ENCODE assay signal across 14 cellular contexts in genomic region chr22:38489561-38490133, GRCh38. TPM values are rescaled to one million over a fixed set of nuclear protein-coding genes. Genes with fewer than 3 reads are reported as not detected.
A peak's percentile ranks its signal among the peaks of the same experiment; 100 is the strongest.
DNase-seq lines count a peak whose midpoint lies in the region; ATAC-seq and TF ChIP-seq lines count a peak whose summit lies in the region.
"Had no signal": no experiment of that assay in that cellular context is flagged by ENCODE, and none has a peak within 500 bp of the region (broad histone marks: within the 10 kb centered on the region; RNA-seq: fewer than 3 reads in every experiment).

No MANE protein-coding gene starts in this region.

- CTCF ChIA-PET in activated CD4-positive, alpha-beta memory T cell treated with anti-CD3 and anti-CD28 coated beads for 36 hours (lab: Charles Lee) = interaction anchor here (1.6 kb wide), 1 partner anchor 437 kb away, joined by 5 read pairs; no protein-coding TSS in a partner anchor
- CTCF ChIA-PET in activated CD4-positive, alpha-beta memory T cell treated with anti-CD3 and anti-CD28 coated beads, Interleukin-2, amount 10 ng/mL, durations not matched to agents 7 days and 5 days (lab: Charles Lee) = interaction anchor here (2.2 kb wide), 1 partner anchor 12 kb away, joined by 13 read pairs; no protein-coding TSS in a partner anchor

- H3K79me2 ChIP-seq in KMS-11 (ENCODE audit: insufficient read depth, low read depth) = peaks cover 25% of the 10 kb centered on the region; the same call in 1 of the 2 replicates

- no peaks in the 10 kb centered on the region for H3K27me3 ChIP-seq in KMS-11 (ENCODE audit: insufficient read depth, low read depth)
- H3K27me3 ChIP-seq in esophagus muscularis mucosa = no peaks in the 10 kb centered on the region
- no peaks in the 10 kb centered on the region for H3K27me3 ChIP-seq in gastrocnemius medialis
- H3K27me3 ChIP-seq in uterus = no peaks in the 10 kb centered on the region
- H3K27me3 ChIP-seq: tibial artery had no signal

- TF ChIP-seq POLR2A in esophagus muscularis mucosa (IDR thresholded peaks at IDR 0.05; ENCODE audit: low read depth) (no peak), gastrocnemius medialis (IDR thresholded peaks at IDR 0.05) (no peak), uterus (IDR thresholded peaks at IDR 0.05) (no peak)

- H3K27ac ChIP-seq in KMS-11 = peak overlapping the region; percentile 14; the same call in 1 of the 2 replicates
- H3K27ac ChIP-seq in esophagus muscularis mucosa (replicated peaks in 1 of 4) = peak overlapping the region; percentile 66 to 73 (median 72)
- H3K27ac ChIP-seq in gastrocnemius medialis = peak overlapping the region in 3 of 4 donors; percentile 55 to 73 (median 60)
- H3K27ac ChIP-seq in uterus = no peak overlapping the region

- intact Hi-C loops in activated CD4-positive, alpha-beta memory T cell treated with anti-CD3 and anti-CD28 coated beads for 36 hours (cut with micrococcal nuclease) = loop anchor here (2.0 kb wide), 1 partner anchor 17 kb away; the partner anchor contains the start of gene DDX17
- intact Hi-C loops in esophagus muscularis mucosa (cut with DNase I) (no loop called here), gastrocnemius medialis (cut with DNase I; ENCODE audit: low total_unique reads) (loop anchor here (10.0 kb wide), 1 partner anchor 195 kb away; the partner anchor contains the start of gene TOMM22), uterus (cut with DNase I; ENCODE audit: low total_unique reads) (no loop called here)

- no peak overlapping the region for H3K9ac ChIP-seq in KMS-11

- TF ChIP-seq CTCF in KMS-11 (conservative IDR thresholded peaks at IDR 0.05; ENCODE audit: low read depth, low read length) (no peak), esophagus muscularis mucosa (IDR thresholded peaks at IDR 0.05) (no peak), gastrocnemius medialis (IDR thresholded peaks at IDR 0.05 in 4 of 5, conservative IDR thresholded peaks at IDR 0.05 in 1 of 5) (no peak), uterus (IDR thresholded peaks at IDR 0.05) (no peak)

- 0 out of 2 replicates have a peak, but pooled peaks cover 4% of the 10 kb centered on the region for H4K20me1 ChIP-seq in KMS-11 (ENCODE audit: insufficient read depth)

- H3K9me3 ChIP-seq in esophagus muscularis mucosa = no peaks in the 10 kb centered on the region
- H3K9me3 ChIP-seq in gastrocnemius medialis = no peaks in the 10 kb centered on the region
- no peaks in the 10 kb centered on the region for H3K9me3 ChIP-seq in uterus
- H3K9me3 ChIP-seq: tibial artery had no signal

- DNase-seq in activated CD4-positive, alpha-beta memory T cell treated with anti-CD3 and anti-CD28 coated beads for 36 hours = no peak
- no peak for DNase-seq in activated CD4-positive, alpha-beta memory T cell treated with anti-CD3 and anti-CD28 coated beads, Interleukin-2, amount 10 ng/mL, durations not matched to agents 7 days and 5 days
- no peak for DNase-seq in esophagus muscularis mucosa (ENCODE audit: extremely low spot score)
- no peak for DNase-seq in gastrocnemius medialis
- DNase-seq in uterus = no peak
- DNase-seq in SIG-M5 (lab: John Stamatoyannopoulos, UW) = no peak
- DNase-seq: HCEC 1CT, KG1, NCI-H2029, tibial artery had no signal

- H3K4me1 ChIP-seq in KMS-11 (ENCODE audit: low read depth, poor library complexity, severe bottlenecking) = peaks cover 91% of the 10 kb centered on the region
- peaks cover 20 to 62% (median 58%) of the 10 kb centered on the region in 4 donors for H3K4me1 ChIP-seq in esophagus muscularis mucosa
- H3K4me1 ChIP-seq in gastrocnemius medialis = peaks cover 9 to 11% of the 10 kb centered on the region in 2 donors
- no peaks in the 10 kb centered on the region for H3K4me1 ChIP-seq in uterus

- H3K4me3 Mint-ChIP-seq in activated CD4-positive, alpha-beta memory T cell treated with anti-CD3 and anti-CD28 coated beads for 36 hours = no peak overlapping the region
- no peak overlapping the region for H3K4me3 Mint-ChIP-seq in activated CD4-positive, alpha-beta memory T cell treated with anti-CD3 and anti-CD28 coated beads, Interleukin-2, amount 10 ng/mL, durations not matched to agents 7 days and 5 days

- H3K4me2 ChIP-seq in KMS-11 = no peak overlapping the region

- H3K27ac Mint-ChIP-seq in activated CD4-positive, alpha-beta memory T cell treated with anti-CD3 and anti-CD28 coated beads for 36 hours = peak overlapping the region; percentile 63
- no peak overlapping the region for H3K27ac Mint-ChIP-seq in activated CD4-positive, alpha-beta memory T cell treated with anti-CD3 and anti-CD28 coated beads, Interleukin-2, amount 10 ng/mL, durations not matched to agents 7 days and 5 days

- in situ Hi-C loops in gastrocnemius medialis (cut with MboI; ENCODE audit: low sequenced_read_pairs in 4 of 4) = no loop called here

- H3K9me3 Mint-ChIP-seq in activated CD4-positive, alpha-beta memory T cell treated with anti-CD3 and anti-CD28 coated beads for 36 hours = no peaks in the 10 kb centered on the region
- no peaks in the 10 kb centered on the region for H3K9me3 Mint-ChIP-seq in activated CD4-positive, alpha-beta memory T cell treated with anti-CD3 and anti-CD28 coated beads, Interleukin-2, amount 10 ng/mL, durations not matched to agents 7 days and 5 days

- no peak overlapping the region for H3K4me3 ChIP-seq in KMS-11 (IDR thresholded peaks at IDR 0.05; ENCODE audit: insufficient read depth, low read depth, low read length)
- no peak overlapping the region for H3K4me3 ChIP-seq in esophagus muscularis mucosa
- no peak overlapping the region for H3K4me3 ChIP-seq in gastrocnemius medialis
- H3K4me3 ChIP-seq in uterus = no peak overlapping the region
- H3K4me3 ChIP-seq: lung, tibial artery had no signal

- no peak for TF ChIP-seq EP300 in esophagus muscularis mucosa (IDR thresholded peaks at IDR 0.05)

- peaks cover 77% of the 10 kb centered on the region for H3K36me3 Mint-ChIP-seq in activated CD4-positive, alpha-beta memory T cell treated with anti-CD3 and anti-CD28 coated beads for 36 hours
- H3K36me3 Mint-ChIP-seq in activated CD4-positive, alpha-beta memory T cell treated with anti-CD3 and anti-CD28 coated beads, Interleukin-2, amount 10 ng/mL, durations not matched to agents 7 days and 5 days (ENCODE audit: low read depth) = peaks cover 93% of the 10 kb centered on the region

- POLR2A ChIA-PET in activated CD4-positive, alpha-beta memory T cell treated with anti-CD3 and anti-CD28 coated beads for 36 hours (lab: Charles Lee) = interaction anchor here (0.6 to 1.4 kb wide), 3 partner anchors 8 to 302 kb away, joined by 4 to 6 read pairs (median 5); no protein-coding TSS in a partner anchor
- POLR2A ChIA-PET in activated CD4-positive, alpha-beta memory T cell treated with anti-CD3 and anti-CD28 coated beads, Interleukin-2, amount 10 ng/mL, durations not matched to agents 7 days and 5 days (lab: Charles Lee) = interaction anchor here (1.1 to 4.9 kb wide), 6 partner anchors 9 to 82 kb away, joined by 3 to 31 read pairs (median 4); no protein-coding TSS in a partner anchor

- H3K4me1 Mint-ChIP-seq in activated CD4-positive, alpha-beta memory T cell treated with anti-CD3 and anti-CD28 coated beads for 36 hours (ENCODE audit: low read depth) = peaks cover 54% of the 10 kb centered on the region
- peaks cover 46% of the 10 kb centered on the region for H3K4me1 Mint-ChIP-seq in activated CD4-positive, alpha-beta memory T cell treated with anti-CD3 and anti-CD28 coated beads, Interleukin-2, amount 10 ng/mL, durations not matched to agents 7 days and 5 days

- no peaks in the 10 kb centered on the region for H3K27me3 Mint-ChIP-seq in activated CD4-positive, alpha-beta memory T cell treated with anti-CD3 and anti-CD28 coated beads for 36 hours
- no peaks in the 10 kb centered on the region for H3K27me3 Mint-ChIP-seq in activated CD4-positive, alpha-beta memory T cell treated with anti-CD3 and anti-CD28 coated beads, Interleukin-2, amount 10 ng/mL, durations not matched to agents 7 days and 5 days

- H3K36me3 ChIP-seq in KMS-11 (ENCODE audit: insufficient read depth) = peaks cover 39% of the 10 kb centered on the region; the same call in 1 of the 2 replicates
- H3K36me3 ChIP-seq in esophagus muscularis mucosa = peaks cover 96 to 100% (median 100%) of the 10 kb centered on the region in 4 donors
- peaks cover 24 to 100% of the 10 kb centered on the region in 2 donors for H3K36me3 ChIP-seq in gastrocnemius medialis
- peaks cover 0 to 3% of the 10 kb centered on the region in 2 donors for H3K36me3 ChIP-seq in uterus

- no peak for ATAC-seq in gastrocnemius medialis
- no peak for ATAC-seq in GM18520 (IDR thresholded peaks at IDR 0.05; ENCODE audit: unreplicated experiment)

- H2AFZ ChIP-seq in KMS-11 (ENCODE audit: low read depth) = no peak overlapping the region

- 73% methylated on average over 6 of the region's 6 CpGs for WGBS in esophagus muscularis mucosa

RNA-seq across cellular contexts. Expression of gene DDX17, which starts 16.5 kb away (rescaled TPM):
- total RNA-seq in activated CD4-positive, alpha-beta memory T cell treated with anti-CD3 and anti-CD28 coated beads for 36 hours = 100 to 1,000 TPM; 353 to 358 TPM
- 100 to 1,000 TPM; 511 to 521 TPM for total RNA-seq in activated CD4-positive, alpha-beta memory T cell treated with anti-CD3 and anti-CD28 coated beads, Interleukin-2, amount 10 ng/mL, durations not matched to agents 7 days and 5 days
- total RNA-seq in esophagus muscularis mucosa = 1,000 to 10,000 TPM in 1 of 4 donors, 100 to 1,000 TPM in 3; 327 to 1,333 (median 592) TPM
- total RNA-seq in gastrocnemius medialis = 100 to 1,000 TPM; 108 to 329 (median 206) TPM
- 100 to 1,000 TPM; 441 to 971 (median 665) TPM for total RNA-seq in uterus

RNA-seq across cellular contexts. Expression of gene KDELR3, which starts 21.8 kb away (rescaled TPM):
- total RNA-seq in activated CD4-positive, alpha-beta memory T cell treated with anti-CD3 and anti-CD28 coated beads for 36 hours = under 1 TPM; 0.94 to 0.97 TPM
- total RNA-seq in activated CD4-positive, alpha-beta memory T cell treated with anti-CD3 and anti-CD28 coated beads, Interleukin-2, amount 10 ng/mL, durations not matched to agents 7 days and 5 days = under 1 TPM; 0.75 to 0.88 TPM
- total RNA-seq in esophagus muscularis mucosa (10 to 100 TPM in 1 of 4 donors, 1 to 10 TPM in 3; 3.5 to 12.9 (median 7.0) TPM), gastrocnemius medialis (1 to 10 TPM in 2 of 4 donors, under 1 TPM in 1, not detected in 1; 0.34 to 2.0 (median 1.3) TPM), uterus (10 to 100 TPM in 1 of 4 donors, 1 to 10 TPM in 1, under 1 TPM in 1, not detected in 1; 0.77 to 43.1 (median 4.7) TPM)

RNA-seq across cellular contexts. Expression of gene KCNJ4, which starts 34.6 kb away (rescaled TPM):
- total RNA-seq in activated CD4-positive, alpha-beta memory T cell treated with anti-CD3 and anti-CD28 coated beads for 36 hours = not detected
- not detected for total RNA-seq in activated CD4-positive, alpha-beta memory T cell treated with anti-CD3 and anti-CD28 coated beads, Interleukin-2, amount 10 ng/mL, durations not matched to agents 7 days and 5 days
- total RNA-seq in esophagus muscularis mucosa (not detected), gastrocnemius medialis (not detected), uterus (1 to 10 TPM in 1 of 4 donors, under 1 TPM in 1, not detected in 2; 0.21 to 1.1 TPM)
- total RNA-seq: lung, renal cortical epithelial cell had no signal

Comparison
In these comparisons a context has a peak if more than half of its experiments do, and no peak if none do; other contexts are left out.
1. H3K27ac ChIP-seq: peak in KMS-11 (single experiment), esophagus muscularis mucosa (4 of 4) and gastrocnemius medialis (3 of 4); none in uterus (0 of 2).
2. intact Hi-C loops: an anchor here in activated CD4-positive, alpha-beta memory T cell treated with anti-CD3 and anti-CD28 coated beads for 36 hours (2.0 kb wide) and gastrocnemius medialis (10.0 kb wide); none called in esophagus muscularis mucosa and uterus.